8 cellular contexts compared by ENCODE assay signal in the genomic region with DNA sequence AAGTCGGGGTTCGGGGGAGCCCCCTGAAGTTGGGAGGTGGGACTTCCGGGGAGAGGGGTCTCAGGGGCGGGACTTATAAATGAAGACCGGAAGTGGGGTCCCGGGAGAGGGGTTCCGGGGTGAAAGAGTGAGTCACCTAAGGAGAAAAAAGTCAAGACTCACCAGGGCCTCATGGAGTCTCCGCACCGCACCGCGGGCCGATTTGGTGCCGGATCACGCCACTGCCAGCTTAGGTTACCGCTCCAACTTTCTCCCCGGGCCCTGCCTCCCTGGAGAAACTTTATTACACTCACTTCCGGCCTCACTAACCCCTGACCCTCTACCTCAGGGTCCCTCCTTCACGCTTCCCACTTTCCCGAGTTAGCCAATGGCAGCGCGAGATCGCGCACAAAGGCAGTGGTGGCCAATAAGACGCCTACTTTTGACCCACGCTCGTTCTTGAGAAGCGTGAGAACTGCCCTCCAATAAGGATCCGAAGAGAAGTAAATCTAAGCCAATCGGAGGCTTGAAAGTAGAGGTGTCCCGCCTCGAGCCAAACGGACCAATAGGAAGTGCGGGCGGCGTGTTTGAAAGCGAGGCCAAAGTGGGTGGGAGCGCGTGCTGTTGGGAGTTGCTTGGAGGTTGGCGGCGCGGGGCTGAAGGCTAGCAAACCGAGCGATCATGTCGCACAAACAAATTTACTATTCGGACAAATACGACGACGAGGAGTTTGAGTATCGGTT. TPM values are rescaled to one million over a fixed set of nuclear protein-coding genes. Genes with fewer than 3 reads are reported as not detected.
DNase-seq lines count a peak whose midpoint lies in the region; ATAC-seq and TF ChIP-seq lines count a peak whose summit lies in the region.

A gene (plus strand): TSS at position 596 of the 722 bp plus-strand sequence. CDS start 65 bp downstream, at position 661.

- H3K36me3 Mint-ChIP-seq in activated CD8-positive, alpha-beta memory T cell treated with anti-CD3 and anti-CD28 coated beads, Interleukin-2, amount 10 ng/mL, durations not matched to agents 7 days and 5 days, result peaks cover 16% of the 10 kb centered on the region
- peaks cover 18% of the 10 kb centered on the region for H3K36me3 Mint-ChIP-seq in endothelial cell (ENCODE audit: low read depth, unreplicated experiment)

- peak; percentile 92 for DNase-seq in D341Med (ENCODE audit: low spot score)
- peak; percentile 100 for DNase-seq in NT2/D1 (ENCODE audit: low read depth, low spot score)
- peak; percentile 98 for DNase-seq in activated CD8-positive, alpha-beta memory T cell treated with anti-CD3 and anti-CD28 coated beads, Interleukin-2, amount 10 ng/mL, durations not matched to agents 7 days and 5 days
- DNase-seq in endothelial cell (ENCODE audit: low spot score), result peak; percentile 91
- DNase-seq in stimulated activated CD8-positive, alpha-beta memory T cell treated with anti-CD3 and anti-CD28 coated beads, Interleukin-15, amount 100 ng/mL, for 4 hours (ENCODE audit: low read depth in 2 of 2), result peak; percentile 90 to 94

- peak within 1 kb of the TSS; percentile 94 for H3K4me3 ChIP-seq in HUES48 (ENCODE audit: low read depth, low read length)
- peak within 1 kb of the TSS; percentile 66 for H3K4me3 ChIP-seq in NT2/D1 (ENCODE audit: insufficient read length, low read depth)
- peak within 1 kb of the TSS; percentile 69 for H3K4me3 ChIP-seq in mesodermal cell (ENCODE audit: extremely low read depth, insufficient read depth, low read length, poor library complexity, severe bottlenecking)

- H3K9me3 ChIP-seq in HUES48 (ENCODE audit: control insufficient read depth, insufficient read depth, low read length) (no peaks in the 10 kb centered on the region), NT2/D1 (ENCODE audit: insufficient read depth, low read length) (no peaks in the 10 kb centered on the region), mesodermal cell (ENCODE audit: control insufficient read depth, low read length) (no peaks in the 10 kb centered on the region)

- no peak within 1 kb of the TSS for H3K4me3 Mint-ChIP-seq in activated CD8-positive, alpha-beta memory T cell treated with anti-CD3 and anti-CD28 coated beads, Interleukin-2, amount 10 ng/mL, durations not matched to agents 7 days and 5 days
- no peak within 1 kb of the TSS for H3K4me3 Mint-ChIP-seq in endothelial cell (ENCODE audit: unreplicated experiment)

- peak within 1 kb of the TSS; percentile 91 for H3K9ac ChIP-seq in HUES48 (ENCODE audit: low read depth, low read length)
- H3K9ac ChIP-seq in NT2/D1 (ENCODE audit: insufficient read length, low read depth), result peak within 1 kb of the TSS; percentile 93

- CTCF ChIA-PET in activated CD8-positive, alpha-beta memory T cell treated with anti-CD3 and anti-CD28 coated beads, Interleukin-2, amount 10 ng/mL, durations not matched to agents 7 days and 5 days (lab: Charles Lee), result interaction anchor here (0.7 to 7.0 kb wide), 14 partner anchors 9 to 311 kb away, joined by 3 to 32 read pairs (median 7); a partner anchor contains a TSS

- H3K27me3 ChIP-seq in HUES48 (ENCODE audit: control insufficient read depth, insufficient read depth, low read length) (no peaks in the 10 kb centered on the region), NT2/D1 (ENCODE audit: insufficient read depth, insufficient read length) (no peaks in the 10 kb centered on the region)

- no peaks in the 10 kb centered on the region for H3K27me3 Mint-ChIP-seq in activated CD8-positive, alpha-beta memory T cell treated with anti-CD3 and anti-CD28 coated beads, Interleukin-2, amount 10 ng/mL, durations not matched to agents 7 days and 5 days
- H3K27me3 Mint-ChIP-seq in endothelial cell (ENCODE audit: unreplicated experiment), result peaks cover 23% of the 10 kb centered on the region

- 0 to 1% methylated on average over 33 to 41 of the region's 49 CpGs for WGBS in mesodermal cell (ENCODE audit: insufficient coverage in 2 of 2), 2 experiments

- no peak within 1 kb of the TSS for H3K27ac Mint-ChIP-seq in activated CD8-positive, alpha-beta memory T cell treated with anti-CD3 and anti-CD28 coated beads, Interleukin-2, amount 10 ng/mL, durations not matched to agents 7 days and 5 days
- no peak within 1 kb of the TSS for H3K27ac Mint-ChIP-seq in endothelial cell (ENCODE audit: unreplicated experiment)

- peak; percentile 80 for ATAC-seq in GM21423 (IDR thresholded peaks at IDR 0.05; ENCODE audit: unreplicated experiment)
- peak; percentile 89 for ATAC-seq in activated CD8-positive, alpha-beta memory T cell treated with anti-CD3 and anti-CD28 coated beads, Interleukin-2, amount 10 ng/mL, durations not matched to agents 7 days and 5 days

- H3K4me1 ChIP-seq in HUES48 (ENCODE audit: control insufficient read depth, insufficient read depth, low read length) (peaks cover 25% of the 10 kb centered on the region), NT2/D1 (ENCODE audit: insufficient read depth, insufficient read length) (peaks cover 10% of the 10 kb centered on the region), mesodermal cell (ENCODE audit: control insufficient read depth, insufficient read depth, low read length, poor library complexity, severe bottlenecking) (peaks cover 20% of the 10 kb centered on the region)

- H3K36me3 ChIP-seq in HUES48 (ENCODE audit: control insufficient read depth, insufficient read depth, low read length) (peaks cover 19% of the 10 kb centered on the region), NT2/D1 (ENCODE audit: insufficient read depth, insufficient read length, low read length) (peaks cover 33% of the 10 kb centered on the region), mesodermal cell (ENCODE audit: control insufficient read depth, insufficient read depth, low read length) (peaks cover 32% of the 10 kb centered on the region)

- H3K27ac ChIP-seq in HUES48 (ENCODE audit: low read depth, low read length), result peak within 1 kb of the TSS; percentile 98
- peak within 1 kb of the TSS; percentile 100 for H3K27ac ChIP-seq in mesodermal cell (ENCODE audit: low read depth, low read length, severe bottlenecking)

- H3K9me3 Mint-ChIP-seq in activated CD8-positive, alpha-beta memory T cell treated with anti-CD3 and anti-CD28 coated beads, Interleukin-2, amount 10 ng/mL, durations not matched to agents 7 days and 5 days (ENCODE audit: low read depth), result no peaks in the 10 kb centered on the region
- H3K9me3 Mint-ChIP-seq in endothelial cell (ENCODE audit: unreplicated experiment), result no peaks in the 10 kb centered on the region

- no peak for TF ChIP-seq CTCF in endothelial cell (IDR thresholded peaks at IDR 0.05; ENCODE audit: unreplicated experiment)

- H3K4me1 Mint-ChIP-seq in activated CD8-positive, alpha-beta memory T cell treated with anti-CD3 and anti-CD28 coated beads, Interleukin-2, amount 10 ng/mL, durations not matched to agents 7 days and 5 days, result peaks cover 38% of the 10 kb centered on the region
- peaks cover 27% of the 10 kb centered on the region for H3K4me1 Mint-ChIP-seq in endothelial cell (ENCODE audit: unreplicated experiment)

RNA-seq across cellular contexts. Expression of the gene that starts here (rescaled TPM):
- total RNA-seq in activated CD8-positive, alpha-beta memory T cell treated with anti-CD3 and anti-CD28 coated beads, Interleukin-2, amount 10 ng/mL, durations not matched to agents 7 days and 5 days, result 100 to 1,000 TPM; 149 to 155 TPM
- total RNA-seq in endothelial cell (ENCODE audit: unreplicated experiment), result 48.3 TPM
- 298 TPM for polyA plus RNA-seq in mesodermal cell (2013, experiment 1 of 2)
- polyA plus RNA-seq in mesodermal cell (2013, experiment 2 of 2), result 280 TPM

Comparison
In these comparisons a context has a peak if more than half of its experiments do, and no peak if none do; other contexts are left out.
1. Peak in every context shown above with its lines: DNase-seq, ATAC-seq, H3K4me3 ChIP-seq and H3K27ac ChIP-seq.